14 cellular contexts compared by ENCODE assay signal in genomic region chr9:113588936-113589335, GRCh38.
DNase-seq lines count a peak whose midpoint lies in the region; ATAC-seq and TF ChIP-seq lines count a peak whose summit lies in the region.
"Had no signal": no experiment of that assay in that cellular context is flagged by ENCODE, and none has a peak within 500 bp of the region (broad histone marks: within the 10 kb centered on the region; RNA-seq: fewer than 3 reads in every experiment).

No MANE protein-coding gene starts in this region.

- H3K27ac ChIP-seq in CD4-positive, alpha-beta T cell (ENCODE audit: low read depth, low read length) = no peak overlapping the region
- peak overlapping the region; percentile 88 for H3K27ac ChIP-seq in VCaP
- peak overlapping the region; percentile 76 for H3K27ac ChIP-seq in lower lobe of right lung
- H3K27ac ChIP-seq: colonic mucosa had no signal

- POLR2A ChIA-PET in CD4-positive, alpha-beta T cell (lab: Charles Lee) = interaction anchor here (0.9 to 2.7 kb wide), 3 partner anchors 10 to 142 kb away, joined by 3 to 14 read pairs (median 3); no protein-coding TSS in a partner anchor

- no peaks in the 10 kb centered on the region for H3K27me3 Mint-ChIP-seq in CD4-positive, alpha-beta T cell
- no peaks in the 10 kb centered on the region for H3K27me3 Mint-ChIP-seq in stimulated activated memory B cell treated with anti-CD40 and anti-IgM and Interleukin-4, amounts not matched to agents 10 μg/mL and 1 μg/mL and 100 μg/mL, for 72 hours
- H3K27me3 Mint-ChIP-seq: memory B cell had no signal

- TF ChIP-seq CTCF in CD4-positive, alpha-beta T cell (IDR thresholded peaks at IDR 0.05) = no peak
- no peak for TF ChIP-seq CTCF in VCaP (conservative IDR thresholded peaks at IDR 0.05)
- no peak for TF ChIP-seq CTCF in lower lobe of right lung (IDR thresholded peaks at IDR 0.05)

- CTCF ChIA-PET in CD4-positive, alpha-beta T cell (lab: Charles Lee) = interaction anchor here (0.7 to 1.6 kb wide), 4 partner anchors 10 to 314 kb away, joined by 3 to 4 read pairs (median 4); partner anchors contain the start of genes CDC26 and PRPF4

- no peaks in the 10 kb centered on the region for H3K27me3 ChIP-seq in CD4-positive, alpha-beta T cell (ENCODE audit: control insufficient read depth, insufficient read depth, low read length)
- H3K27me3 ChIP-seq in lower lobe of right lung (ENCODE audit: low read depth) = no peaks in the 10 kb centered on the region
- H3K27me3 ChIP-seq in HAP-1 (ENCODE audit: low read depth) = no peaks in the 10 kb centered on the region
- H3K27me3 ChIP-seq: colonic mucosa had no signal

- intact Hi-C loops in CD4-positive, alpha-beta T cell (cut with DNase I, micrococcal nuclease) = loop anchor here in 1 of 2 experiments (1.0 kb wide), 1 partner anchor 141 kb away; no protein-coding TSS in a partner anchor
- intact Hi-C loops in lower lobe of right lung (cut with DNase I) = loop anchor here (10.0 kb wide), 1 partner anchor 144 kb away; no protein-coding TSS in a partner anchor

- H3K36me3 Mint-ChIP-seq in CD4-positive, alpha-beta T cell (ENCODE audit: low read depth) = peaks cover 41% of the 10 kb centered on the region
- peaks cover 38% of the 10 kb centered on the region for H3K36me3 Mint-ChIP-seq in stimulated activated memory B cell treated with anti-CD40 and anti-IgM and Interleukin-4, amounts not matched to agents 10 μg/mL and 1 μg/mL and 100 μg/mL, for 72 hours

- in situ Hi-C loops in HAP-1 (cut with MboI; ENCODE audit: low sequenced_read_pairs) = loop anchor here (10.0 kb wide), 1 partner anchor 314 kb away; the partner anchor contains the start of genes CDC26 and PRPF4

- ATAC-seq in CD4-positive, alpha-beta T cell (ENCODE audit: poor library complexity) = no peak
- no peak for ATAC-seq in lower lobe of right lung
- ATAC-seq in stimulated activated memory B cell treated with anti-CD40 and anti-IgM and Interleukin-4, amounts not matched to agents 10 μg/mL and 1 μg/mL and 100 μg/mL, for 72 hours = no peak
- no peak for ATAC-seq in GM18502 (IDR thresholded peaks at IDR 0.05; ENCODE audit: poor library complexity, unreplicated experiment)

- no peak for DNase-seq in CD4-positive, alpha-beta T cell
- DNase-seq in lower lobe of right lung (peak; percentile 33), HAP-1 (ENCODE audit: low spot score in 2 of 2) (no peak), HCEC 1CT (no peak)
- DNase-seq: activated effector memory CD4-positive, alpha-beta T cell treated with Interleukin-2 at 50 U/mL for 16 hours; AML-193; colonic mucosa; NCI-H1436 treated with DMSO at 0.1 percent for 48 hours; NCI-H226; retina had no signal

- peaks cover 52% of the 10 kb centered on the region for H3K4me1 Mint-ChIP-seq in CD4-positive, alpha-beta T cell (ENCODE audit: low read depth)
- peaks cover 71% of the 10 kb centered on the region for H3K4me1 Mint-ChIP-seq in stimulated activated memory B cell treated with anti-CD40 and anti-IgM and Interleukin-4, amounts not matched to agents 10 μg/mL and 1 μg/mL and 100 μg/mL, for 72 hours

- H3K36me3 ChIP-seq in lower lobe of right lung (peaks cover 48% of the 10 kb centered on the region), HAP-1 (replicated peaks) (no peaks in the 10 kb centered on the region)
- H3K36me3 ChIP-seq: colonic mucosa had no signal

- H3K4me3 ChIP-seq in lower lobe of right lung (no peak overlapping the region), HAP-1 (no peak overlapping the region)
- H3K4me3 ChIP-seq: colonic mucosa had no signal

- H3K27ac Mint-ChIP-seq in CD4-positive, alpha-beta T cell = peak overlapping the region; percentile 16
- H3K27ac Mint-ChIP-seq in stimulated activated memory B cell treated with anti-CD40 and anti-IgM and Interleukin-4, amounts not matched to agents 10 μg/mL and 1 μg/mL and 100 μg/mL, for 72 hours = peak overlapping the region; percentile 64
- H3K27ac Mint-ChIP-seq: memory B cell had no signal

- H3K4me1 ChIP-seq in lower lobe of right lung (peaks cover 89% of the 10 kb centered on the region), HAP-1 (peaks cover 6% of the 10 kb centered on the region)

- no peak overlapping the region for H3K4me3 Mint-ChIP-seq in CD4-positive, alpha-beta T cell
- no peak overlapping the region for H3K4me3 Mint-ChIP-seq in stimulated activated memory B cell treated with anti-CD40 and anti-IgM and Interleukin-4, amounts not matched to agents 10 μg/mL and 1 μg/mL and 100 μg/mL, for 72 hours
- H3K4me3 Mint-ChIP-seq: memory B cell had no signal

- no peaks in the 10 kb centered on the region for H3K9me3 ChIP-seq in CD4-positive, alpha-beta T cell (ENCODE audit: control insufficient read depth, low read length)
- H3K9me3 ChIP-seq in lower lobe of right lung (no peaks in the 10 kb centered on the region), HAP-1 (no peaks in the 10 kb centered on the region)
- H3K9me3 ChIP-seq: colonic mucosa had no signal

- no peaks in the 10 kb centered on the region for H3K9me3 Mint-ChIP-seq in CD4-positive, alpha-beta T cell
- no peaks in the 10 kb centered on the region for H3K9me3 Mint-ChIP-seq in stimulated activated memory B cell treated with anti-CD40 and anti-IgM and Interleukin-4, amounts not matched to agents 10 μg/mL and 1 μg/mL and 100 μg/mL, for 72 hours
- H3K9me3 Mint-ChIP-seq: memory B cell had no signal
